Comparison of ENCODE assay signal across 22 cellular contexts in the genomic region with DNA sequence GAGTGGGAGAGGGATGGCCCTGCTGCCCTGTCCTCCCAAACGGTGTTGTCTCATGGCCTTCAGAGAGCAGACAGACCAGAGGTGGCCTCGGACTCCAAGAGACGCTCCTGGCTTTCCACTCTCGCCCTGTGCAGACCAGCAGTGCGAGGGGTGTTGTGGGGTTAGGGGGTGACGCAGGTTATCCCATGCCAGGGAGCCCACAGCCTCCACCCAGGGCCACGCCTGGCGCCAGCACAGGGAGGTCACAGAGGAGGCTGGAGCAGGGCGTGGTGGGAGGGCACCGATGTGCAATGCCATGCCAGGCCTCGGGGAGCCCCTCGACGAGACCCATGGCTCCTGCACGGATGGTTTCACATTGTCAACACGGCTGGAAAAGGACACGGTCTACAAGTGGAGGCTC. TPM values are rescaled to one million over a fixed set of nuclear protein-coding genes. Genes with fewer than 3 reads are reported as not detected.
DNase-seq lines count a peak whose midpoint lies in the region; ATAC-seq, FAIRE-seq and TF ChIP-seq lines count a peak whose summit lies in the region.
"Had no signal": no experiment of that assay in that cellular context is flagged by ENCODE, and none has a peak within 500 bp of the region (broad histone marks: within the 10 kb centered on the region; RNA-seq: fewer than 3 reads in every experiment).

No MANE protein-coding gene starts in this region.

- H3K27ac ChIP-seq in cardiac muscle cell (peak overlapping the region; percentile 92), ascending aorta (peak overlapping the region; percentile 84 to 87), muscle layer of colon (ENCODE audit: low read depth, low read length) (peak overlapping the region; percentile 0), tibial artery (peak overlapping the region; percentile 78 to 80)

- TF ChIP-seq CTCF in cardiac muscle cell (IDR thresholded peaks at IDR 0.05; ENCODE audit: low read depth, low read length) (no peak), ascending aorta (IDR thresholded peaks at IDR 0.05) (no peak), tibial artery (IDR thresholded peaks at IDR 0.05) (no peak)

- H3K4me1 ChIP-seq in cardiac muscle cell (ENCODE audit: low read depth): peaks cover 16% of the 10 kb centered on the region
- peaks cover 28 to 46% of the 10 kb centered on the region in 2 donors for H3K4me1 ChIP-seq in ascending aorta
- H3K4me1 ChIP-seq in muscle layer of colon (ENCODE audit: insufficient read depth, low read length): peaks cover 57% of the 10 kb centered on the region
- H3K4me1 ChIP-seq in tibial artery: peaks cover 7 to 98% (median 85%) of the 10 kb centered on the region in 4 donors
- H3K4me1 ChIP-seq: BE2C had no signal

- peaks cover 4% of the 10 kb centered on the region for H3K9me3 Mint-ChIP-seq in activated T-helper 1 cell treated with anti-CD3 and anti-CD28 coated beads, Interleukin-12 subunit alpha, Interleukin-12 subunit beta, Interleukin-2, Interleukin-4 antibody, amounts not matched to agents 30 ng/mL and 10 ng/mL and 1 ng/mL, durations not matched to agents 14 hours and 24 hours and 36 hours
- H3K9me3 Mint-ChIP-seq: type B pancreatic cell had no signal

- H3K27me3 ChIP-seq in cardiac muscle cell (no peaks in the 10 kb centered on the region), ascending aorta (no peaks in the 10 kb centered on the region), muscle layer of colon (ENCODE audit: control insufficient read depth in 1 of 2, insufficient read depth in 2 of 2, low read length in 2 of 2) (no peaks in the 10 kb centered on the region), tibial artery (no peaks in the 10 kb centered on the region)
- H3K27me3 ChIP-seq: BE2C, dorsolateral prefrontal cortex, hepatocyte had no signal

- DNase-seq in cardiac muscle cell (ENCODE audit: low read depth in 1 of 2, low spot score in 1 of 2) (no peak), Right ventricle myocardium inferior (ENCODE audit: missing footprints) (no peak), ascending aorta (ENCODE audit: low spot score in 2 of 2) (peak in 1 of 2 donors; percentile 62), tibial artery (no peak), GM12891 (ENCODE audit: insufficient read length, low spot score) (no peak)
- DNase-seq in activated T-helper 1 cell treated with anti-CD3 and anti-CD28 coated beads, Interleukin-12 subunit alpha, Interleukin-12 subunit beta, Interleukin-2, Interleukin-4 antibody, amounts not matched to agents 30 ng/mL and 10 ng/mL and 1 ng/mL, durations not matched to agents 14 hours and 24 hours and 36 hours (ENCODE audit: low spot score): no peak
- DNase-seq: activated CD4-positive, alpha-beta T cell treated with anti-CD3 and anti-CD28 coated beads for 36 hours; activated gamma-delta T cell treated with Interleukin-2 at 50 U/mL for 16 hours; BE2C; naive thymus-derived CD8-positive, alpha-beta T cell; NCI-H1436; NCI-H526; stimulated activated CD4-positive, alpha-beta T cell treated with anti-CD3 and anti-CD28 coated beads, Interleukin-2, amount 100 ng/mL, for 24 hours; stimulated activated naive CD8-positive, alpha-beta T cell treated with anti-CD3 and anti-CD28 coated beads, Interleukin-15, Interleukin-2, amounts not matched to agents 100 U/mL and 50 U/mL, for 24 hours had no signal

- H3K4me3 Mint-ChIP-seq in activated T-helper 1 cell treated with anti-CD3 and anti-CD28 coated beads, Interleukin-12 subunit alpha, Interleukin-12 subunit beta, Interleukin-2, Interleukin-4 antibody, amounts not matched to agents 30 ng/mL and 10 ng/mL and 1 ng/mL, durations not matched to agents 14 hours and 24 hours and 36 hours: no peak overlapping the region
- H3K4me3 Mint-ChIP-seq: activated CD4-positive, alpha-beta T cell treated with anti-CD3 and anti-CD28 coated beads for 36 hours; type B pancreatic cell had no signal

- peaks cover 38% of the 10 kb centered on the region for H3K4me1 Mint-ChIP-seq in activated T-helper 1 cell treated with anti-CD3 and anti-CD28 coated beads, Interleukin-12 subunit alpha, Interleukin-12 subunit beta, Interleukin-2, Interleukin-4 antibody, amounts not matched to agents 30 ng/mL and 10 ng/mL and 1 ng/mL, durations not matched to agents 14 hours and 24 hours and 36 hours (ENCODE audit: low read depth)

- no peaks in the 10 kb centered on the region for H3K9me3 ChIP-seq in cardiac muscle cell (ENCODE audit: low read depth)
- no peaks in the 10 kb centered on the region for H3K9me3 ChIP-seq in ascending aorta
- no peaks in the 10 kb centered on the region for H3K9me3 ChIP-seq in muscle layer of colon (ENCODE audit: low read length)
- H3K9me3 ChIP-seq in tibial artery: no peaks in the 10 kb centered on the region
- H3K9me3 ChIP-seq: BE2C had no signal

- intact Hi-C loops in Right ventricle myocardium inferior (cut with DNase I): loop anchor here (2.0 to 5.0 kb wide), 3 partner anchors 41 to 71 kb away; partner anchors contain the start of gene INPP5A
- intact Hi-C loops in ascending aorta (cut with DNase I): loop anchor here (2.0 to 5.0 kb wide), 2 partner anchors 15 to 72 kb away; no protein-coding TSS in a partner anchor
- intact Hi-C loops in tibial artery (cut with DNase I; ENCODE audit: low total_unique reads): no loop called here
- intact Hi-C loops in activated T-helper 1 cell treated with anti-CD3 and anti-CD28 coated beads, Interleukin-12 subunit alpha, Interleukin-12 subunit beta, Interleukin-2, Interleukin-4 antibody, amounts not matched to agents 30 ng/mL and 10 ng/mL and 1 ng/mL, durations not matched to agents 14 hours and 24 hours and 36 hours (cut with micrococcal nuclease): no loop called here

- no peak for TF ChIP-seq POLR2A in GM12891 (IDR thresholded peaks at IDR 0.05; ENCODE audit: low read depth, low read length)

- ATAC-seq in Right ventricle myocardium inferior (no peak), HG03139 (IDR thresholded peaks at IDR 0.05; ENCODE audit: unreplicated experiment) (no peak)
- ATAC-seq: activated CD4-positive, alpha-beta T cell treated with anti-CD3 and anti-CD28 coated beads for 36 hours; naive thymus-derived CD8-positive, alpha-beta T cell; stimulated activated naive CD8-positive, alpha-beta T cell treated with anti-CD3 and anti-CD28 coated beads, Interleukin-15, Interleukin-2, amounts not matched to agents 100 U/mL and 50 U/mL, for 24 hours had no signal

- FAIRE-seq in GM12891 (lab: Jason Lieb, UNC): no peak
- FAIRE-seq: A204.1, bronchial epithelial cell, islet of Langerhans had no signal

- peaks cover 9% of the 10 kb centered on the region for H3K36me3 Mint-ChIP-seq in activated T-helper 1 cell treated with anti-CD3 and anti-CD28 coated beads, Interleukin-12 subunit alpha, Interleukin-12 subunit beta, Interleukin-2, Interleukin-4 antibody, amounts not matched to agents 30 ng/mL and 10 ng/mL and 1 ng/mL, durations not matched to agents 14 hours and 24 hours and 36 hours (ENCODE audit: low read depth)

- peaks cover 2% of the 10 kb centered on the region for H3K27me3 Mint-ChIP-seq in activated T-helper 1 cell treated with anti-CD3 and anti-CD28 coated beads, Interleukin-12 subunit alpha, Interleukin-12 subunit beta, Interleukin-2, Interleukin-4 antibody, amounts not matched to agents 30 ng/mL and 10 ng/mL and 1 ng/mL, durations not matched to agents 14 hours and 24 hours and 36 hours (ENCODE audit: insufficient read depth)
- H3K27me3 Mint-ChIP-seq: activated CD4-positive, alpha-beta T cell treated with anti-CD3 and anti-CD28 coated beads for 36 hours; naive thymus-derived CD8-positive, alpha-beta T cell; type B pancreatic cell had no signal

- H3K36me3 ChIP-seq in cardiac muscle cell (no peaks in the 10 kb centered on the region), ascending aorta (no peaks in the 10 kb centered on the region), muscle layer of colon (ENCODE audit: insufficient read depth, low read length) (no peaks in the 10 kb centered on the region), tibial artery (no peaks in the 10 kb centered on the region)
- H3K36me3 ChIP-seq: BE2C had no signal

- no peak overlapping the region for H3K4me3 ChIP-seq in cardiac muscle cell
- H3K4me3 ChIP-seq in ascending aorta: peak overlapping the region in 1 of 2 donors; percentile 35
- H3K4me3 ChIP-seq in muscle layer of colon (ENCODE audit: low read depth in 1 of 2, low read length in 2 of 2): no peak overlapping the region
- no peak overlapping the region for H3K4me3 ChIP-seq in tibial artery
- H3K4me3 ChIP-seq: dorsolateral prefrontal cortex, hepatocyte had no signal

- H3K9ac ChIP-seq in muscle layer of colon (ENCODE audit: low read length): no peak overlapping the region

- no peak overlapping the region for H3K27ac Mint-ChIP-seq in activated T-helper 1 cell treated with anti-CD3 and anti-CD28 coated beads, Interleukin-12 subunit alpha, Interleukin-12 subunit beta, Interleukin-2, Interleukin-4 antibody, amounts not matched to agents 30 ng/mL and 10 ng/mL and 1 ng/mL, durations not matched to agents 14 hours and 24 hours and 36 hours
- H3K27ac Mint-ChIP-seq: activated CD4-positive, alpha-beta T cell treated with anti-CD3 and anti-CD28 coated beads for 36 hours; type B pancreatic cell had no signal

TF ChIP-seq in GM12891, 5 proteins besides CTCF, POLR2A, EP300 and RAD21:
- no peak for TF ChIP-seq TAF1 (IDR thresholded peaks at IDR 0.05; ENCODE audit: low read depth, low read length)
- no peak for TF ChIP-seq POLR2AphosphoS5 (IDR thresholded peaks at IDR 0.05; ENCODE audit: low read depth, low read length)
- TF ChIP-seq PAX5 (IDR thresholded peaks at IDR 0.05; ENCODE audit: insufficient read depth, low read length, severe bottlenecking): no peak
- no peak for TF ChIP-seq SPI1 (IDR thresholded peaks at IDR 0.05; ENCODE audit: low read depth, low read length)
TF ChIP-seq in GM12891: peak in this region for 0.

RNA-seq across cellular contexts. Expression of gene INPP5A, which starts 52.1 kb away (rescaled TPM):
- total RNA-seq in cardiac muscle cell: 83.6 and 87.0 TPM in 2 replicates
- 90.4 and 97.2 TPM in 2 replicates for polyA plus RNA-seq in cardiac muscle cell
- total RNA-seq in Right ventricle myocardium inferior: 108 TPM
- 81.2 TPM for total RNA-seq in ascending aorta
- total RNA-seq in activated T-helper 1 cell treated with anti-CD3 and anti-CD28 coated beads, Interleukin-12 subunit alpha, Interleukin-12 subunit beta, Interleukin-2, Interleukin-4 antibody, amounts not matched to agents 30 ng/mL and 10 ng/mL and 1 ng/mL, durations not matched to agents 14 hours and 24 hours and 36 hours: 11.1 and 13.4 TPM in 2 replicates
- 4.0 TPM for polyA plus RNA-seq in GM12891 (2012; ENCODE audit: low read depth, missing spikeins)

Comparison
In these comparisons a context has a peak if more than half of its experiments do, and no peak if none do; other contexts are left out.
1. H3K27ac ChIP-seq: peak in every context shown above with its lines; median percentile 92 in cardiac muscle cell; 86 in ascending aorta; 79 in tibial artery; 0 in muscle layer of colon.
2. intact Hi-C loops: an anchor here in Right ventricle myocardium inferior (2.0 to 5.0 kb wide) and ascending aorta (2.0 to 5.0 kb wide); none called in tibial artery and activated T-helper 1 cell treated with anti-CD3 and anti-CD28 coated beads, Interleukin-12 subunit alpha, Interleukin-12 subunit beta, Interleukin-2, Interleukin-4 antibody, amounts not matched to agents 30 ng/mL and 10 ng/mL and 1 ng/mL, durations not matched to agents 14 hours and 24 hours and 36 hours.